ENCODE assay signal across 1 cellular context in genomic region chr13:98488736-98489135, GRCh38.
TF ChIP-seq lines count a peak whose summit lies in the region.

No MANE protein-coding gene starts in this region.

TF ChIP-seq in WTC11, 78 proteins besides CTCF, POLR2A, EP300 and RAD21 (continued from another document):
- TF ChIP-seq ZNF281 (CRISPR knock-in tag; IDR thresholded peaks at IDR 0.05), result no peak
- TF ChIP-seq CDX4 (CRISPR knock-in tag; IDR thresholded peaks at IDR 0.05; ENCODE audit: borderline replicate concordance), result no peak
- no peak for TF ChIP-seq ERG (CRISPR knock-in tag; IDR thresholded peaks at IDR 0.05)
- no peak for TF ChIP-seq KAT7 (CRISPR knock-in tag; IDR thresholded peaks at IDR 0.05; ENCODE audit: borderline replicate concordance)
- TF ChIP-seq PRRX2 (CRISPR knock-in tag; IDR thresholded peaks at IDR 0.05), result no peak
- no peak for TF ChIP-seq JUN (CRISPR knock-in tag; IDR thresholded peaks at IDR 0.05)
- no peak for TF ChIP-seq ZNF671 (CRISPR knock-in tag; IDR thresholded peaks at IDR 0.05)
TF ChIP-seq in WTC11: peak in this region for 0.
